In genomic region chr6:108168501-108168979, GRCh38 we compare ENCODE assay signal across 9 cellular contexts. TPM values are rescaled to one million over a fixed set of nuclear protein-coding genes. Genes with fewer than 3 reads are reported as not detected.
DNase-seq lines count a peak whose midpoint lies in the region; ATAC-seq and TF ChIP-seq lines count a peak whose summit lies in the region.
"Had no signal": no experiment of that assay in that cellular context is flagged by ENCODE, and none has a peak within 500 bp of the region (broad histone marks: within the 10 kb centered on the region; RNA-seq: fewer than 3 reads in every experiment).

No MANE protein-coding gene starts in this region.

- H3K4me3 ChIP-seq in AG10803 (ENCODE audit: low read length) (no peak overlapping the region), HUES64 (ENCODE audit: low read length) (peak overlapping the region; percentile 22; the same call in 1 of the 2 replicates)
- peak overlapping the region; percentile 24 for H3K4me3 ChIP-seq in naive thymus-derived CD4-positive, alpha-beta T cell (ENCODE audit: low read length)

- H3K36me3 Mint-ChIP-seq in effector memory CD8-positive, alpha-beta T cell (ENCODE audit: insufficient read depth) = peaks cover 12% of the 10 kb centered on the region
- no peaks in the 10 kb centered on the region for H3K36me3 Mint-ChIP-seq in naive thymus-derived CD4-positive, alpha-beta T cell

- CTCF ChIA-PET in naive thymus-derived CD4-positive, alpha-beta T cell (lab: Charles Lee) = no interaction called here

- ATAC-seq in effector memory CD8-positive, alpha-beta T cell (replicated peaks) = peak; percentile 51
- peak; percentile 41 for ATAC-seq in naive thymus-derived CD4-positive, alpha-beta T cell
- ATAC-seq in GM19324 (IDR thresholded peaks at IDR 0.05; ENCODE audit: low FRiP score, unreplicated experiment) = no peak
- no peak for ATAC-seq in HG03095 (IDR thresholded peaks at IDR 0.05; ENCODE audit: unreplicated experiment)
- no peak for ATAC-seq in HG03045 (IDR thresholded peaks at IDR 0.05; ENCODE audit: unreplicated experiment)

- no peaks in the 10 kb centered on the region for H3K9me3 ChIP-seq in HUES64 (ENCODE audit: insufficient read depth, low read depth, low read length)
- H3K9me3 ChIP-seq in naive thymus-derived CD4-positive, alpha-beta T cell (ENCODE audit: control insufficient read depth in 2 of 3, low read length in 3 of 3) = no peaks in the 10 kb centered on the region

- peak; percentile 15; the same call in 1 of the 2 replicates for TF ChIP-seq CTCF in AG10803 (conservative IDR thresholded peaks at IDR 0.05; ENCODE audit: low read length)

- no peak overlapping the region for H3K9ac ChIP-seq in HUES64 (ENCODE audit: low read depth, low read length)

- peaks cover 29 to 42% of the 10 kb centered on the region in 2 donors for H3K4me1 Mint-ChIP-seq in effector memory CD8-positive, alpha-beta T cell (ENCODE audit: low read depth in 2 of 2)
- peaks cover 23 to 53% (median 50%) of the 10 kb centered on the region in 7 donors for H3K4me1 Mint-ChIP-seq in naive thymus-derived CD4-positive, alpha-beta T cell

- H3K36me3 ChIP-seq in HUES64 (ENCODE audit: insufficient read depth, low read length) = no peaks in the 10 kb centered on the region
- H3K36me3 ChIP-seq in naive thymus-derived CD4-positive, alpha-beta T cell (ENCODE audit: control insufficient read depth in 2 of 3, insufficient read depth in 3 of 3, low read length in 3 of 3) = no peaks in the 10 kb centered on the region

- H3K27me3 Mint-ChIP-seq in effector memory CD8-positive, alpha-beta T cell = peaks cover 94 to 97% of the 10 kb centered on the region in 2 donors
- H3K27me3 Mint-ChIP-seq in naive thymus-derived CD4-positive, alpha-beta T cell = peaks cover 78 to 90% (median 80%) of the 10 kb centered on the region in 5 donors

- no peak overlapping the region for H3K27ac ChIP-seq in HUES64 (ENCODE audit: low read depth, low read length)
- no peak overlapping the region for H3K27ac ChIP-seq in naive thymus-derived CD4-positive, alpha-beta T cell (ENCODE audit: low read depth, low read length)

- H3K4me3 Mint-ChIP-seq in effector memory CD8-positive, alpha-beta T cell = peak overlapping the region; percentile 74 to 78
- peak overlapping the region in 9 of 10 donors; percentile 50 to 87 (median 73) for H3K4me3 Mint-ChIP-seq in naive thymus-derived CD4-positive, alpha-beta T cell

- no peak overlapping the region for H3K27ac Mint-ChIP-seq in effector memory CD8-positive, alpha-beta T cell
- H3K27ac Mint-ChIP-seq in naive thymus-derived CD4-positive, alpha-beta T cell = peak overlapping the region in 1 of 9 donors; percentile 55

- DNase-seq in AG10803 (ENCODE audit: low read depth) = peak; percentile 8
- DNase-seq in effector memory CD8-positive, alpha-beta T cell = no peak
- DNase-seq in naive thymus-derived CD4-positive, alpha-beta T cell = peak in 1 of 9 donors; percentile 24
- no peak for DNase-seq in activated effector memory CD4-positive, alpha-beta T cell treated with anti-CD3 and anti-CD28 coated beads, Interleukin-2, amount 50 U/mL, for 16 hours

- WGBS in HUES64 = under 1% methylated on average over 34 of the region's 34 CpGs

- intact Hi-C loops in naive thymus-derived CD4-positive, alpha-beta T cell (cut with micrococcal nuclease) = no loop called here

- POLR2A ChIA-PET in naive thymus-derived CD4-positive, alpha-beta T cell (lab: Charles Lee) = no interaction called here

- H3K9me3 Mint-ChIP-seq in effector memory CD8-positive, alpha-beta T cell = no peaks in the 10 kb centered on the region
- peaks cover 0 to 12% (median 0%) of the 10 kb centered on the region in 11 donors for H3K9me3 Mint-ChIP-seq in naive thymus-derived CD4-positive, alpha-beta T cell

- peaks cover 100% of the 10 kb centered on the region for H3K27me3 ChIP-seq in HUES64 (ENCODE audit: insufficient read depth, low read length)
- peaks cover 11 to 46% of the 10 kb centered on the region in 2 donors for H3K27me3 ChIP-seq in naive thymus-derived CD4-positive, alpha-beta T cell (ENCODE audit: control insufficient read depth in 2 of 2, insufficient read depth in 2 of 2, low read length in 2 of 2)

- H3K4me1 ChIP-seq in HUES64 (ENCODE audit: insufficient read depth, low read length) = peaks cover 47% of the 10 kb centered on the region
- H3K4me1 ChIP-seq in naive thymus-derived CD4-positive, alpha-beta T cell (ENCODE audit: control insufficient read depth in 2 of 2, insufficient read depth in 2 of 2, low read length in 2 of 2) = peaks cover 0 to 20% of the 10 kb centered on the region in 2 donors

RNA-seq across cellular contexts. Expression of gene NR2E1, which starts 2.7 kb away (rescaled TPM):
- not detected for polyA plus RNA-seq in HUES64 (2013, experiment 1 of 2)
- not detected for polyA plus RNA-seq in HUES64 (2013, experiment 2 of 2)
- not detected for total RNA-seq in naive thymus-derived CD4-positive, alpha-beta T cell
- polyA plus RNA-seq in naive thymus-derived CD4-positive, alpha-beta T cell = not detected
- total RNA-seq: pulmonary artery endothelial cell had no signal

Comparison
In these comparisons a context has a peak if more than half of its experiments do, and no peak if none do; other contexts are left out.
1. ATAC-seq: peak in effector memory CD8-positive, alpha-beta T cell (single experiment) and naive thymus-derived CD4-positive, alpha-beta T cell (single experiment); none in GM19324 (single experiment), HG03095 (single experiment) and HG03045 (single experiment).